In genomic region chr20:5156670-5157448, GRCh38 we compare ENCODE assay signal across 1 cellular context.
TF ChIP-seq lines count a peak whose summit lies in the region.

No MANE protein-coding gene starts in this region.

TF ChIP-seq in HepG2, 621 proteins besides CTCF, POLR2A, EP300 and RAD21 (continued from another document and continues in another):
- TF ChIP-seq TRAFD1 (CRISPR knock-in tag; IDR thresholded peaks at IDR 0.05; ENCODE audit: borderline replicate concordance) (no peak), ZNF549 (CRISPR knock-in tag; IDR thresholded peaks at IDR 0.05) (no peak), ZBTB1 (CRISPR knock-in tag; IDR thresholded peaks at IDR 0.05; ENCODE audit: borderline replicate concordance) (no peak), ZFP36 (IDR thresholded peaks at IDR 0.05; ENCODE audit: borderline replicate concordance, low read depth, low read length, partially characterized antibody) (no peak), FOXO1 (CRISPR knock-in tag; IDR thresholded peaks at IDR 0.05) (peak; percentile 70; the same call in 1 of the 2 replicates), NCOR1 (IDR thresholded peaks at IDR 0.05; ENCODE audit: borderline replicate concordance, low read length) (no peak), DNMT1 (CRISPR knock-in tag; IDR thresholded peaks at IDR 0.05) (no peak), SP1 (IDR thresholded peaks at IDR 0.05) (no peak), SP1 (CRISPR knock-in tag; IDR thresholded peaks at IDR 0.05) (no peak), KAT2B (IDR thresholded peaks at IDR 0.05; ENCODE audit: borderline replicate concordance, low read depth, low read length) (no peak), ZNF546 (CRISPR knock-in tag; conservative IDR thresholded peaks at IDR 0.05) (no peak), ATF2 (CRISPR knock-in tag; IDR thresholded peaks at IDR 0.05) (no peak), ZBTB7A (CRISPR knock-in tag; IDR thresholded peaks at IDR 0.05) (no peak), ZNF674 (CRISPR knock-in tag; IDR thresholded peaks at IDR 0.05; ENCODE audit: low read depth) (no peak), CBFB (CRISPR knock-in tag; IDR thresholded peaks at IDR 0.05) (no peak), ZNF709 (CRISPR knock-in tag; IDR thresholded peaks at IDR 0.05) (no peak), AGO1 (IDR thresholded peaks at IDR 0.05; ENCODE audit: low read depth, low read length, poor library complexity, severe bottlenecking) (no peak), FIP1L1 (IDR thresholded peaks at IDR 0.05; ENCODE audit: borderline replicate concordance, insufficient read depth, low read depth, low read length) (no peak), ZNF672 (CRISPR knock-in tag; IDR thresholded peaks at IDR 0.05) (no peak), ZBTB34 (CRISPR knock-in tag; IDR thresholded peaks at IDR 0.05) (no peak), MYPOP (CRISPR knock-in tag; IDR thresholded peaks at IDR 0.05) (no peak), ZNF547 (CRISPR knock-in tag; IDR thresholded peaks at IDR 0.05) (no peak), BHLHE40 (IDR thresholded peaks at IDR 0.05; ENCODE audit: low read length) (no peak), E2F1 (CRISPR knock-in tag; IDR thresholded peaks at IDR 0.05) (no peak), ZFAT (CRISPR knock-in tag; conservative IDR thresholded peaks at IDR 0.05) (no peak), ATAD3A (CRISPR knock-in tag; IDR thresholded peaks at IDR 0.05) (no peak), ZNF629 (CRISPR knock-in tag; conservative IDR thresholded peaks at IDR 0.05) (no peak), ETS1 (CRISPR knock-in tag; IDR thresholded peaks at IDR 0.05) (no peak), HNF1A (IDR thresholded peaks at IDR 0.05; ENCODE audit: low read depth) (no peak), HNF1A (CRISPR knock-in tag; IDR thresholded peaks at IDR 0.05; ENCODE audit: borderline replicate concordance) (no peak), ZNF317 (CRISPR knock-in tag; IDR thresholded peaks at IDR 0.05) (0 out of 2 replicates have a peak, but pooled peaks have one; percentile 53), ZBTB43 (CRISPR knock-in tag; conservative IDR thresholded peaks at IDR 0.05) (no peak), ZNF792 (CRISPR knock-in tag; IDR thresholded peaks at IDR 0.05) (0 out of 2 replicates have a peak, but pooled peaks have one; percentile 32), STAT5B (CRISPR knock-in tag; IDR thresholded peaks at IDR 0.05) (no peak), ZNF841 (CRISPR knock-in tag; IDR thresholded peaks at IDR 0.05; ENCODE audit: borderline replicate concordance) (no peak), ZNF737 (CRISPR knock-in tag; IDR thresholded peaks at IDR 0.05; ENCODE audit: borderline replicate concordance) (no peak), ZNF30 (CRISPR knock-in tag; IDR thresholded peaks at IDR 0.05) (no peak), NBN (conservative IDR thresholded peaks at IDR 0.05) (no peak), HOXA9 (CRISPR knock-in tag; IDR thresholded peaks at IDR 0.05; ENCODE audit: borderline replicate concordance) (no peak), FOXP1 (IDR thresholded peaks at IDR 0.05) (no peak), FOXP1 (CRISPR knock-in tag; IDR thresholded peaks at IDR 0.05) (0 out of 2 replicates have a peak, but pooled peaks have one; percentile 22), RBM22 (optimal IDR thresholded peaks at IDR 0.05; ENCODE audit: low read length) (no peak), MIXL1 (CRISPR knock-in tag; IDR thresholded peaks at IDR 0.05) (peak; percentile 76), NR1H2 (CRISPR knock-in tag; IDR thresholded peaks at IDR 0.05; ENCODE audit: borderline replicate concordance, low read depth) (no peak), NCOA2 (CRISPR knock-in tag; IDR thresholded peaks at IDR 0.05) (0 out of 2 replicates have a peak, but pooled peaks have one; percentile 11), CREBL2 (CRISPR knock-in tag; IDR thresholded peaks at IDR 0.05; ENCODE audit: borderline replicate concordance) (no peak), THAP11 (CRISPR knock-in tag; IDR thresholded peaks at IDR 0.05) (no peak), KMT2A (CRISPR knock-in tag; IDR thresholded peaks at IDR 0.05) (no peak), ZNF563 (CRISPR knock-in tag; IDR thresholded peaks at IDR 0.05) (no peak)
